Comparison of ENCODE assay signal across 10 cellular contexts in the genomic region with DNA sequence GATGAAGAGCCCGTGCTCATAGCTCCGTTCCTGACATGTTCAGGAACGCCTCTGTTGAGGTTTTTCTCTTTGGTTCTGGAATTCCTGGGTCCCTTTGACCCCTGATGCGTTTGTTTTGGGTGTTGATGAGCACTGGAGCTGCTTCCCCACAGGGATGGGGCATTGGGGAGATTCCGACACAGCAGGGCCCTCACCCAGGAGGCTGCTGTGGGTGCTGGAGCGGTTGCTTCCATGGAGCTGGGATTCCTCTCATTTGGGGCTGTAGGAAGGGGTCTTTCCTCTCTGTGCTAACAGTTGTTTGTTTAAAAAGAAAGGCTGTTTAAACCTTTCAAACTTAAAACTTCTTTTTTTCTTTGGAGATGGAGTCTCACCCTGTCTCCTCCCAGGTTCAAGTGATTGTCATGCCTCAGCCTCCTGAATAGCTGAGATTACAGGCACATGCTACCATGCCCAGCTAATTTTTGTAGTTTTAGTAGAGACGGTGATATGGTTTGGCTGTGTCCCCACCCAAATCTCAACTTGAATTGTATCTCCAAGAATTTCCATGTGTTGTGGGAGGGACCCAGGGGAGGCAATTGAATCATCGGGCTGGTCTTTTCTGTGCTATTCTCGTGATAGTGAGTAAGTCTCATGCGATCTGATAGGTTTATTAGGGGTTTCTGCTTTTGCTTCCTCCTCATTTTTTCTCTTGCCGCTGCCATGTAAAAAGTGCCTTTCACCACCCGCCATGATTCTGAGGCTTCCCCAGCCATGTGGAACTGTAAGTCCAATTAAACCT. TPM values are rescaled to one million over a fixed set of nuclear protein-coding genes. Genes with fewer than 3 reads are reported as not detected.
A peak's percentile ranks its signal among the peaks of the same experiment; 100 is the strongest.
DNase-seq lines count a peak whose midpoint lies in the region; ATAC-seq and TF ChIP-seq lines count a peak whose summit lies in the region.
"Had no signal": no experiment of that assay in that cellular context is flagged by ENCODE, and none has a peak within 500 bp of the region (broad histone marks: within the 10 kb centered on the region; RNA-seq: fewer than 3 reads in every experiment).

No MANE protein-coding gene starts in this region.

- ATAC-seq in WTC11 (no peak), HG03025 (IDR thresholded peaks at IDR 0.05; ENCODE audit: low FRiP score, unreplicated experiment) (no peak), aorta (ENCODE audit: low FRiP score) (no peak)

- H3K27ac Mint-ChIP-seq in Caco-2 (ENCODE audit: unreplicated experiment): peak overlapping the region; percentile 35
- peak overlapping the region; percentile 97 for H3K27ac Mint-ChIP-seq in WTC11
- H3K27ac Mint-ChIP-seq in progenitor cell of endocrine pancreas: peak overlapping the region; percentile 88

- H3K4me1 ChIP-seq in Caco-2 (peaks cover 12% of the 10 kb centered on the region), aorta (ENCODE audit: control insufficient read depth in 1 of 2, insufficient read depth in 2 of 2, low read length in 2 of 2) (no peaks in the 10 kb centered on the region)
- H3K4me1 ChIP-seq: foreskin keratinocyte had no signal

- POLR2A ChIA-PET in Caco-2 (lab: Charles Lee) (no interaction called here), WTC11 (lab: Charles Lee) (interaction anchor here (0.9 to 1.1 kb wide), 3 partner anchors 29 to 72 kb away, joined by 3 read pairs; no protein-coding TSS in a partner anchor)

- no peaks in the 10 kb centered on the region for H3K9me3 ChIP-seq in Caco-2
- no peaks in the 10 kb centered on the region for H3K9me3 ChIP-seq in aorta (ENCODE audit: control insufficient read depth, low read length)

- H3K36me3 Mint-ChIP-seq in Caco-2 (ENCODE audit: insufficient read depth, unreplicated experiment) (peaks cover 24% of the 10 kb centered on the region), WTC11 (peaks cover 7% of the 10 kb centered on the region), progenitor cell of endocrine pancreas (ENCODE audit: insufficient read depth) (peaks cover 3% of the 10 kb centered on the region)

- H3K4me3 ChIP-seq in Caco-2 (ENCODE audit: low read depth, low read length) (no peak overlapping the region), aorta (ENCODE audit: low read length in 2 of 2) (no peak overlapping the region)

- H3K27me3 Mint-ChIP-seq in Caco-2 (ENCODE audit: insufficient read depth, unreplicated experiment) (no peaks in the 10 kb centered on the region), WTC11 (ENCODE audit: low read depth) (no peaks in the 10 kb centered on the region), progenitor cell of endocrine pancreas (no peaks in the 10 kb centered on the region)

- no peak for DNase-seq in Caco-2
- DNase-seq in WTC11 (ENCODE audit: low spot score): no peak
- peak; percentile 44 for DNase-seq in fibroblast of gingiva (ENCODE audit: low read depth)
- no peak for DNase-seq in progenitor cell of endocrine pancreas (ENCODE audit: low spot score, unreplicated experiment)
- no peak for DNase-seq in aorta
- DNase-seq in dedifferentiated amniotic fluid mesenchymal stem cell (ENCODE audit: extremely low spot score): no peak
- no peak for DNase-seq in HT-29 (ENCODE audit: low spot score)
- DNase-seq: stimulated activated CD4-positive, alpha-beta T cell treated with anti-CD3 and anti-CD28 coated beads, Interleukin-2, amount 100 ng/mL, for 24 hours had no signal

- BruUV-seq in Caco-2 (replicated peaks; lab: Mats Ljungman, UMichigan): no TSS peak

- H3K4me3 Mint-ChIP-seq in Caco-2 (ENCODE audit: unreplicated experiment) (no peak overlapping the region), WTC11 (no peak overlapping the region), progenitor cell of endocrine pancreas (ENCODE audit: low read depth) (no peak overlapping the region)

- H3K9me3 Mint-ChIP-seq in Caco-2 (ENCODE audit: unreplicated experiment) (no peaks in the 10 kb centered on the region), WTC11 (no peaks in the 10 kb centered on the region), progenitor cell of endocrine pancreas (ENCODE audit: low read depth) (no peaks in the 10 kb centered on the region)

- H3K4me1 Mint-ChIP-seq in Caco-2 (ENCODE audit: low read depth, unreplicated experiment) (no peaks in the 10 kb centered on the region), WTC11 (peaks cover 58% of the 10 kb centered on the region), progenitor cell of endocrine pancreas (ENCODE audit: low read depth) (peaks cover 42% of the 10 kb centered on the region)

- TF ChIP-seq CTCF in Caco-2 (IDR thresholded peaks at IDR 0.05; ENCODE audit: insufficient read depth in 1 of 2, low read depth in 1 of 2, low read length in 1 of 2, severe bottlenecking in 1 of 2, unreplicated experiment in 1 of 2) (no peak), WTC11 (IDR thresholded peaks at IDR 0.05) (no peak), progenitor cell of endocrine pancreas (IDR thresholded peaks at IDR 0.05; ENCODE audit: unreplicated experiment) (no peak)

- no peaks in the 10 kb centered on the region for H3K27me3 ChIP-seq in Caco-2 (replicated peaks; ENCODE audit: control insufficient read depth, insufficient read depth, low read length)
- H3K27me3 ChIP-seq in aorta (ENCODE audit: control insufficient read depth in 1 of 2, insufficient read depth in 2 of 2, low read length in 1 of 2): no peaks in the 10 kb centered on the region
- H3K27me3 ChIP-seq: foreskin keratinocyte had no signal

- H3K36me3 ChIP-seq in Caco-2 (ENCODE audit: control insufficient read depth, insufficient read depth, low read length) (peaks cover 2% of the 10 kb centered on the region; the same call in 1 of the 2 replicates), aorta (ENCODE audit: control insufficient read depth in 1 of 2, insufficient read depth in 2 of 2, low read length in 1 of 2) (no peaks in the 10 kb centered on the region)

- CTCF ChIA-PET in Caco-2 (lab: Charles Lee): no interaction called here
- CTCF ChIA-PET in WTC11 (lab: Charles Lee): interaction anchor here (1.7 to 2.2 kb wide), 2 partner anchors 39 to 82 kb away, joined by 5 to 6 read pairs; partner anchors contain the start of gene FAAP20

- peak overlapping the region in 1 of 2 donors; percentile 7 for H3K27ac ChIP-seq in aorta (ENCODE audit: low read depth in 1 of 2, low read length in 2 of 2)
- H3K27ac ChIP-seq: foreskin keratinocyte had no signal

- intact Hi-C loops in Caco-2 (cut with micrococcal nuclease; ENCODE audit: unreplicated experiment): no loop called here
- intact Hi-C loops in aorta (cut with DNase I): loop anchor here in 1 of 2 donors (5.0 kb wide), 1 partner anchor 45 kb away; no protein-coding TSS in a partner anchor

- 55 to 60% methylated on average over 12 of the region's 12 CpGs for WGBS in aorta, 2 donors

TF ChIP-seq in WTC11, 78 proteins besides CTCF, POLR2A, EP300 and RAD21 (continues in another document):
- TF ChIP-seq, protein P1, sequence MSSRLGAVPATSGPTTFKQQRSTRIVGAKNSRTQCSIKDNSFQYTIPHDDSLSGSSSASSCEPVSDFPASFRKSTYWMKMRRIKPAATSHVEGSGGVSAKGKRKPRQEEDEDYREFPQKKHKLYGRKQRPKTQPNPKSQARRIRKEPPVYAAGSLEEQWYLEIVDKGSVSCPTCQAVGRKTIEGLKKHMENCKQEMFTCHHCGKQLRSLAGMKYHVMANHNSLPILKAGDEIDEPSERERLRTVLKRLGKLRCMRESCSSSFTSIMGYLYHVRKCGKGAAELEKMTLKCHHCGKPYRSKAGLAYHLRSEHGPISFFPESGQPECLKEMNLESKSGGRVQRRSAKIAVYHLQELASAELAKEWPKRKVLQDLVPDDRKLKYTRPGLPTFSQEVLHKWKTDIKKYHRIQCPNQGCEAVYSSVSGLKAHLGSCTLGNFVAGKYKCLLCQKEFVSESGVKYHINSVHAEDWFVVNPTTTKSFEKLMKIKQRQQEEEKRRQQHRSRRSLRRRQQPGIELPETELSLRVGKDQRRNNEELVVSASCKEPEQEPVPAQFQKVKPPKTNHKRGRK (CRISPR knock-in tag; IDR thresholded peaks at IDR 0.05; ENCODE audit: borderline replicate concordance): no peak
- TF ChIP-seq FOXP1 (CRISPR knock-in tag; IDR thresholded peaks at IDR 0.05; ENCODE audit: borderline replicate concordance) (no peak), GABPB1 (CRISPR knock-in tag; IDR thresholded peaks at IDR 0.05) (no peak), MXD4 (CRISPR knock-in tag; IDR thresholded peaks at IDR 0.05; ENCODE audit: borderline replicate concordance) (no peak), CDX4 (CRISPR knock-in tag; IDR thresholded peaks at IDR 0.05; ENCODE audit: borderline replicate concordance) (no peak), E2F5 (CRISPR knock-in tag; IDR thresholded peaks at IDR 0.05) (no peak), ETV6 (CRISPR knock-in tag; IDR thresholded peaks at IDR 0.05) (no peak), RELA (CRISPR knock-in tag; IDR thresholded peaks at IDR 0.05; ENCODE audit: borderline replicate concordance) (no peak), GTF2I (CRISPR knock-in tag; conservative IDR thresholded peaks at IDR 0.05) (no peak)
- TF ChIP-seq, protein P2, sequence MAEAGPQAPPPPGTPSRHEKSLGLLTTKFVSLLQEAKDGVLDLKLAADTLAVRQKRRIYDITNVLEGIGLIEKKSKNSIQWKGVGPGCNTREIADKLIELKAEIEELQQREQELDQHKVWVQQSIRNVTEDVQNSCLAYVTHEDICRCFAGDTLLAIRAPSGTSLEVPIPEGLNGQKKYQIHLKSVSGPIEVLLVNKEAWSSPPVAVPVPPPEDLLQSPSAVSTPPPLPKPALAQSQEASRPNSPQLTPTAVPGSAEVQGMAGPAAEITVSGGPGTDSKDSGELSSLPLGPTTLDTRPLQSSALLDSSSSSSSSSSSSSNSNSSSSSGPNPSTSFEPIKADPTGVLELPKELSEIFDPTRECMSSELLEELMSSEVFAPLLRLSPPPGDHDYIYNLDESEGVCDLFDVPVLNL (CRISPR knock-in tag; IDR thresholded peaks at IDR 0.05; ENCODE audit: borderline replicate concordance, low read depth): no peak

RNA-seq across cellular contexts. Expression of gene SKI, which starts 48.9 kb away (rescaled TPM):
- total RNA-seq in Caco-2 (2022) (38.2 and 39.8 TPM in 2 replicates), WTC11 (2021) (75.5 to 88.6 TPM (median 75.6 TPM) in 3 replicates), progenitor cell of endocrine pancreas (56.2 and 59.4 TPM in 2 replicates), aorta (100 to 1,000 TPM; 114 to 129 TPM)
- 10 to 100 TPM; 20.7 to 34.7 TPM for polyA plus RNA-seq in aorta
- total RNA-seq in HT-29 (2014; rRNA removed; shearing (Covaris generic)): 12.1 and 15.2 TPM in 2 replicates

Comparison
In these comparisons a context has a peak if more than half of its experiments do, and no peak if none do; other contexts are left out.
1. H3K27ac Mint-ChIP-seq: peak in every context shown above with its lines; median percentile 97 in WTC11; 88 in progenitor cell of endocrine pancreas; 35 in Caco-2.